ENCODE assay signal across 1 cellular context in genomic region chr11:117816151-117816741, GRCh38.
A peak's percentile ranks its signal among the peaks of the same experiment; 100 is the strongest.
TF ChIP-seq lines count a peak whose summit lies in the region.

No MANE protein-coding gene starts in this region.

TF ChIP-seq in HepG2, 621 proteins besides CTCF, POLR2A, EP300 and RAD21 (continued from another document and continues in another):
- TF ChIP-seq HNRNPLL (IDR thresholded peaks at IDR 0.05; ENCODE audit: low read depth, low read length, poor library complexity, severe bottlenecking) (peak; percentile 38), FOSL2 (CRISPR knock-in tag; IDR thresholded peaks at IDR 0.05) (peak; percentile 6; the same call in 1 of the 2 replicates), ZFP90 (CRISPR knock-in tag; IDR thresholded peaks at IDR 0.05; ENCODE audit: borderline replicate concordance) (no peak; the same call in 1 of the 2 replicates), SRF (IDR thresholded peaks at IDR 0.05; ENCODE audit: low read depth, low read length) (no peak), PRPF4 (IDR thresholded peaks at IDR 0.05; ENCODE audit: low read depth, low read length, poor library complexity, severe bottlenecking) (no peak), GZF1 (CRISPR knock-in tag; IDR thresholded peaks at IDR 0.05) (0 out of 2 replicates have a peak, but pooled peaks have one; percentile 25), MXI1 (IDR thresholded peaks at IDR 0.05; ENCODE audit: borderline replicate concordance, low read depth, low read length) (no peak), ZNF256 (CRISPR knock-in tag; conservative IDR thresholded peaks at IDR 0.05) (no peak), TFDP1 (CRISPR knock-in tag; IDR thresholded peaks at IDR 0.05; ENCODE audit: borderline replicate concordance) (no peak), ZNF274 (CRISPR knock-in tag; IDR thresholded peaks at IDR 0.05) (no peak), ZNF326 (CRISPR knock-in tag; IDR thresholded peaks at IDR 0.05; ENCODE audit: borderline replicate concordance) (no peak), TRAFD1 (CRISPR knock-in tag; IDR thresholded peaks at IDR 0.05; ENCODE audit: borderline replicate concordance) (no peak), REST (IDR thresholded peaks at IDR 0.05; ENCODE audit: borderline replicate concordance in 1 of 2, low read depth in 1 of 2, low read length in 2 of 2) (no peak), FOXO1 (CRISPR knock-in tag; IDR thresholded peaks at IDR 0.05) (no peak), SYNCRIP (IDR thresholded peaks at IDR 0.05; ENCODE audit: insufficient read depth, low read depth, low read length) (no peak), ZNF253 (CRISPR knock-in tag; IDR thresholded peaks at IDR 0.05; ENCODE audit: borderline replicate concordance) (no peak), ZNF501 (CRISPR knock-in tag; IDR thresholded peaks at IDR 0.05) (no peak), ZNF446 (CRISPR knock-in tag; IDR thresholded peaks at IDR 0.05) (no peak), HNF4G (IDR thresholded peaks at IDR 0.05; ENCODE audit: borderline replicate concordance, low read depth, low read length) (no peak), HNF4G (CRISPR knock-in tag; IDR thresholded peaks at IDR 0.05; ENCODE audit: borderline replicate concordance, low read depth) (no peak), YEATS2 (CRISPR knock-in tag; IDR thresholded peaks at IDR 0.05; ENCODE audit: borderline replicate concordance) (no peak), PBX2 (CRISPR knock-in tag; IDR thresholded peaks at IDR 0.05) (no peak), HIVEP1 (CRISPR knock-in tag; IDR thresholded peaks at IDR 0.05) (no peak), GTF3A (CRISPR knock-in tag; conservative IDR thresholded peaks at IDR 0.05) (no peak), SOX13 (IDR thresholded peaks at IDR 0.05) (no peak), SOX13 (CRISPR knock-in tag; conservative IDR thresholded peaks at IDR 0.05 in 1 of 2, IDR thresholded peaks at IDR 0.05 in 1 of 2) (no peak), TEAD2 (CRISPR knock-in tag; IDR thresholded peaks at IDR 0.05) (no peak), ZNF138 (CRISPR knock-in tag; IDR thresholded peaks at IDR 0.05; ENCODE audit: low read depth) (no peak), REPIN1 (CRISPR knock-in tag; IDR thresholded peaks at IDR 0.05; ENCODE audit: borderline replicate concordance, low read depth) (no peak), FOXP1 (IDR thresholded peaks at IDR 0.05) (no peak), FOXP1 (CRISPR knock-in tag; IDR thresholded peaks at IDR 0.05) (no peak), ZFP1 (CRISPR knock-in tag; IDR thresholded peaks at IDR 0.05) (no peak), ZNF572 (CRISPR knock-in tag; IDR thresholded peaks at IDR 0.05) (no peak), ZSCAN21 (CRISPR knock-in tag; IDR thresholded peaks at IDR 0.05; ENCODE audit: borderline replicate concordance) (no peak), SALL1 (CRISPR knock-in tag; IDR thresholded peaks at IDR 0.05) (peak; percentile 42; the same call in 1 of the 2 replicates), ZNF678 (CRISPR knock-in tag; IDR thresholded peaks at IDR 0.05) (no peak), ZSCAN25 (CRISPR knock-in tag; IDR thresholded peaks at IDR 0.05) (peak; percentile 84; the same call in 1 of the 2 replicates), ZNF282 (IDR thresholded peaks at IDR 0.05; ENCODE audit: partially characterized antibody) (no peak), KDM5B (CRISPR knock-in tag; IDR thresholded peaks at IDR 0.05; ENCODE audit: borderline replicate concordance) (no peak), ARID2 (CRISPR knock-in tag; IDR thresholded peaks at IDR 0.05; ENCODE audit: borderline replicate concordance) (no peak), ZNF33A (CRISPR knock-in tag; IDR thresholded peaks at IDR 0.05; ENCODE audit: borderline replicate concordance) (no peak), SP5 (CRISPR knock-in tag; IDR thresholded peaks at IDR 0.05; ENCODE audit: borderline replicate concordance, low read depth) (no peak), NCOA1 (CRISPR knock-in tag; IDR thresholded peaks at IDR 0.05) (no peak)
- TF ChIP-seq, protein P1, sequence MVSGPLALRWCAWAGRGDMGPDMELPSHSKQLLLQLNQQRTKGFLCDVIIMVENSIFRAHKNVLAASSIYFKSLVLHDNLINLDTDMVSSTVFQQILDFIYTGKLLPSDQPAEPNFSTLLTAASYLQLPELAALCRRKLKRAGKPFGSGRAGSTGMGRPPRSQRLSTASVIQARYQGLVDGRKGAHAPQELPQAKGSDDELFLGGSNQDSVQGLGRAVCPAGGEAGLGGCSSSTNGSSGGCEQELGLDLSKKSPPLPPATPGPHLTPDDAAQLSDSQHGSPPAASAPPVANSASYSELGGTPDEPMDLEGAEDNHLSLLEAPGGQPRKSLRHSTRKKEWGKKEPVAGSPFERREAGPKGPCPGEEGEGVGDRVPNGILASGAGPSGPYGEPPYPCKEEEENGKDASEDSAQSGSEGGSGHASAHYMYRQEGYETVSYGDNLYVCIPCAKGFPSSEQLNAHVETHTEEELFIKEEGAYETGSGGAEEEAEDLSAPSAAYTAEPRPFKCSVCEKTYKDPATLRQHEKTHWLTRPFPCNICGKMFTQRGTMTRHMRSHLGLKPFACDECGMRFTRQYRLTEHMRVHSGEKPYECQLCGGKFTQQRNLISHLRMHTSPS (CRISPR knock-in tag; IDR thresholded peaks at IDR 0.05; ENCODE audit: low read depth) = no peak
- TF ChIP-seq, protein P2, sequence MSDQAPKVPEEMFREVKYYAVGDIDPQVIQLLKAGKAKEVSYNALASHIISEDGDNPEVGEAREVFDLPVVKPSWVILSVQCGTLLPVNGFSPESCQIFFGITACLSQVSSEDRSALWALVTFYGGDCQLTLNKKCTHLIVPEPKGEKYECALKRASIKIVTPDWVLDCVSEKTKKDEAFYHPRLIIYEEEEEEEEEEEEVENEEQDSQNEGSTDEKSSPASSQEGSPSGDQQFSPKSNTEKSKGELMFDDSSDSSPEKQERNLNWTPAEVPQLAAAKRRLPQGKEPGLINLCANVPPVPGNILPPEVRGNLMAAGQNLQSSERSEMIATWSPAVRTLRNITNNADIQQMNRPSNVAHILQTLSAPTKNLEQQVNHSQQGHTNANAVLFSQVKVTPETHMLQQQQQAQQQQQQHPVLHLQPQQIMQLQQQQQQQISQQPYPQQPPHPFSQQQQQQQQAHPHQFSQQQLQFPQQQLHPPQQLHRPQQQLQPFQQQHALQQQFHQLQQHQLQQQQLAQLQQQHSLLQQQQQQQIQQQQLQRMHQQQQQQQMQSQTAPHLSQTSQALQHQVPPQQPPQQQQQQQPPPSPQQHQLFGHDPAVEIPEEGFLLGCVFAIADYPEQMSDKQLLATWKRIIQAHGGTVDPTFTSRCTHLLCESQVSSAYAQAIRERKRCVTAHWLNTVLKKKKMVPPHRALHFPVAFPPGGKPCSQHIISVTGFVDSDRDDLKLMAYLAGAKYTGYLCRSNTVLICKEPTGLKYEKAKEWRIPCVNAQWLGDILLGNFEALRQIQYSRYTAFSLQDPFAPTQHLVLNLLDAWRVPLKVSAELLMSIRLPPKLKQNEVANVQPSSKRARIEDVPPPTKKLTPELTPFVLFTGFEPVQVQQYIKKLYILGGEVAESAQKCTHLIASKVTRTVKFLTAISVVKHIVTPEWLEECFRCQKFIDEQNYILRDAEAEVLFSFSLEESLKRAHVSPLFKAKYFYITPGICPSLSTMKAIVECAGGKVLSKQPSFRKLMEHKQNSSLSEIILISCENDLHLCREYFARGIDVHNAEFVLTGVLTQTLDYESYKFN (CRISPR knock-in tag; conservative IDR thresholded peaks at IDR 0.05) = peak; percentile 40
- TF ChIP-seq, protein P3, sequence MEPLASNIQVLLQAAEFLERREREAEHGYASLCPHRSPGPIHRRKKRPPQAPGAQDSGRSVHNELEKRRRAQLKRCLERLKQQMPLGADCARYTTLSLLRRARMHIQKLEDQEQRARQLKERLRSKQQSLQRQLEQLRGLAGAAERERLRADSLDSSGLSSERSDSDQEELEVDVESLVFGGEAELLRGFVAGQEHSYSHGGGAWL (CRISPR knock-in tag; IDR thresholded peaks at IDR 0.05) = 0 out of 2 replicates have a peak, but pooled peaks have one; percentile 31
- TF ChIP-seq, protein P4, sequence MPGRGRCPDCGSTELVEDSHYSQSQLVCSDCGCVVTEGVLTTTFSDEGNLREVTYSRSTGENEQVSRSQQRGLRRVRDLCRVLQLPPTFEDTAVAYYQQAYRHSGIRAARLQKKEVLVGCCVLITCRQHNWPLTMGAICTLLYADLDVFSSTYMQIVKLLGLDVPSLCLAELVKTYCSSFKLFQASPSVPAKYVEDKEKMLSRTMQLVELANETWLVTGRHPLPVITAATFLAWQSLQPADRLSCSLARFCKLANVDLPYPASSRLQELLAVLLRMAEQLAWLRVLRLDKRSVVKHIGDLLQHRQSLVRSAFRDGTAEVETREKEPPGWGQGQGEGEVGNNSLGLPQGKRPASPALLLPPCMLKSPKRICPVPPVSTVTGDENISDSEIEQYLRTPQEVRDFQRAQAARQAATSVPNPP (CRISPR knock-in tag; IDR thresholded peaks at IDR 0.05) = no peak
- TF ChIP-seq, protein P5, sequence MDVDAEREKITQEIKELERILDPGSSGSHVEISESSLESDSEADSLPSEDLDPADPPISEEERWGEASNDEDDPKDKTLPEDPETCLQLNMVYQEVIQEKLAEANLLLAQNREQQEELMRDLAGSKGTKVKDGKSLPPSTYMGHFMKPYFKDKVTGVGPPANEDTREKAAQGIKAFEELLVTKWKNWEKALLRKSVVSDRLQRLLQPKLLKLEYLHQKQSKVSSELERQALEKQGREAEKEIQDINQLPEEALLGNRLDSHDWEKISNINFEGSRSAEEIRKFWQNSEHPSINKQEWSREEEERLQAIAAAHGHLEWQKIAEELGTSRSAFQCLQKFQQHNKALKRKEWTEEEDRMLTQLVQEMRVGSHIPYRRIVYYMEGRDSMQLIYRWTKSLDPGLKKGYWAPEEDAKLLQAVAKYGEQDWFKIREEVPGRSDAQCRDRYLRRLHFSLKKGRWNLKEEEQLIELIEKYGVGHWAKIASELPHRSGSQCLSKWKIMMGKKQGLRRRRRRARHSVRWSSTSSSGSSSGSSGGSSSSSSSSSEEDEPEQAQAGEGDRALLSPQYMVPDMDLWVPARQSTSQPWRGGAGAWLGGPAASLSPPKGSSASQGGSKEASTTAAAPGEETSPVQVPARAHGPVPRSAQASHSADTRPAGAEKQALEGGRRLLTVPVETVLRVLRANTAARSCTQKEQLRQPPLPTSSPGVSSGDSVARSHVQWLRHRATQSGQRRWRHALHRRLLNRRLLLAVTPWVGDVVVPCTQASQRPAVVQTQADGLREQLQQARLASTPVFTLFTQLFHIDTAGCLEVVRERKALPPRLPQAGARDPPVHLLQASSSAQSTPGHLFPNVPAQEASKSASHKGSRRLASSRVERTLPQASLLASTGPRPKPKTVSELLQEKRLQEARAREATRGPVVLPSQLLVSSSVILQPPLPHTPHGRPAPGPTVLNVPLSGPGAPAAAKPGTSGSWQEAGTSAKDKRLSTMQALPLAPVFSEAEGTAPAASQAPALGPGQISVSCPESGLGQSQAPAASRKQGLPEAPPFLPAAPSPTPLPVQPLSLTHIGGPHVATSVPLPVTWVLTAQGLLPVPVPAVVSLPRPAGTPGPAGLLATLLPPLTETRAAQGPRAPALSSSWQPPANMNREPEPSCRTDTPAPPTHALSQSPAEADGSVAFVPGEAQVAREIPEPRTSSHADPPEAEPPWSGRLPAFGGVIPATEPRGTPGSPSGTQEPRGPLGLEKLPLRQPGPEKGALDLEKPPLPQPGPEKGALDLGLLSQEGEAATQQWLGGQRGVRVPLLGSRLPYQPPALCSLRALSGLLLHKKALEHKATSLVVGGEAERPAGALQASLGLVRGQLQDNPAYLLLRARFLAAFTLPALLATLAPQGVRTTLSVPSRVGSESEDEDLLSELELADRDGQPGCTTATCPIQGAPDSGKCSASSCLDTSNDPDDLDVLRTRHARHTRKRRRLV (CRISPR knock-in tag; IDR thresholded peaks at IDR 0.05) = no peak
